Comparison of ENCODE assay signal across 1 cellular context in genomic region chr19:40282920-40283319, GRCh38.
A peak's percentile ranks its signal among the peaks of the same experiment; 100 is the strongest.
TF ChIP-seq lines count a peak whose summit lies in the region.

No MANE protein-coding gene starts in this region.

TF ChIP-seq in HEK293, 187 proteins besides CTCF, POLR2A, EP300 and RAD21 (continued from another document):
- TF ChIP-seq PATZ1 (tag by site-specific recombination; IDR thresholded peaks at IDR 0.05) (no peak), PRDM1 (tag by site-specific recombination; IDR thresholded peaks at IDR 0.05) (0 out of 2 replicates have a peak, but pooled peaks have one; percentile 25), ZIC2 (tag by site-specific recombination; IDR thresholded peaks at IDR 0.05) (peak; percentile 14; the same call in 1 of the 2 replicates)
